ENCODE assay signal across 25 cellular contexts in genomic region chr21:15506086-15506485, GRCh38.
"Had no signal": no experiment of that assay in that cellular context is flagged by ENCODE, and none has a peak within 500 bp of the region (broad histone marks: within the 10 kb centered on the region; RNA-seq: fewer than 3 reads in every experiment).

No MANE protein-coding gene starts in this region.

- H3K4me1 ChIP-seq: pancreas, psoas muscle, right lobe of liver, sigmoid colon, stomach, thyroid gland, tibial nerve, upper lobe of left lung, vagina had no signal

- H3K9me3 ChIP-seq: neutrophil, pancreas, psoas muscle, right lobe of liver, sigmoid colon, stomach, thoracic aorta, thyroid gland, tibial nerve, upper lobe of left lung, vagina had no signal

- DNase-seq: naive thymus-derived CD8-positive, alpha-beta T cell; nephron progenitor cell; nucleus accumbens; pancreas; psoas muscle; right cardiac atrium; right lobe of liver; sigmoid colon; small intestine; stimulated activated CD4-positive, alpha-beta T cell treated with anti-CD3 and anti-CD28 coated beads, Interleukin-15, amount 100 ng/mL, for 24 hours; stimulated activated CD4-positive, alpha-beta T cell treated with anti-CD3 and anti-CD28 coated beads, Interleukin-2, amount 100 ng/mL, for 24 hours; stimulated activated CD4-positive, alpha-beta T cell treated with anti-CD3 and anti-CD28 coated beads, Interleukin-2, amount 100 ng/mL, for 48 hours; stimulated activated CD4-positive, alpha-beta T cell treated with anti-CD3 and anti-CD28 coated beads, Interleukin-4, amount 100 ng/mL, for 24 hours; stimulated activated naive B cell treated with anti-CD40 and anti-IgM and Interleukin-4, amounts not matched to agents 10 μg/mL and 1 μg/mL and 100 μg/mL, for 72 hours; stimulated activated naive CD4-positive, alpha-beta T cell treated with Interleukin-2 at 50 U/mL for 16 hours; stomach; thyroid gland; trophoblast cell; upper lobe of left lung had no signal

- H3K27ac ChIP-seq: neutrophil, pancreas, psoas muscle, right lobe of liver, sigmoid colon, stomach, thoracic aorta, thyroid gland, tibial nerve, upper lobe of left lung, vagina had no signal

- H3K4me3 ChIP-seq: pancreas, psoas muscle, right lobe of liver, sigmoid colon, stomach, thoracic aorta, thyroid gland, tibial nerve, upper lobe of left lung, vagina had no signal

- H3K36me3 ChIP-seq: neutrophil, pancreas, right lobe of liver, sigmoid colon, stomach, thoracic aorta, thyroid gland, tibial nerve, upper lobe of left lung, vagina had no signal

- ATAC-seq: naive thymus-derived CD8-positive, alpha-beta T cell; natural killer cell treated with Interleukin-12 subunit alpha and Interleukin-12 subunit beta and Interleukin-15 and Interleukin-18, amount 100 ng/mL, for 72 hours; pancreas; psoas muscle; right cardiac atrium; right lobe of liver; stimulated activated effector memory CD8-positive, alpha-beta T cell treated with anti-CD3 and anti-CD28 coated beads, Interleukin-12 subunit alpha, Interleukin-12 subunit beta, amount 100 ng/mL, for 72 hours; stimulated activated naive B cell treated with anti-CD40 and anti-IgM and Interleukin-4, amounts not matched to agents 10 μg/mL and 1 μg/mL and 100 μg/mL, for 72 hours had no signal

- H3K27me3 ChIP-seq: neutrophil, pancreas, right lobe of liver, sigmoid colon, stomach, thyroid gland, tibial nerve, upper lobe of left lung, vagina had no signal
